1 cellular context compared by ENCODE assay signal in genomic region chr10:58746470-58747185, GRCh38.
TF ChIP-seq lines count a peak whose summit lies in the region.

No MANE protein-coding gene starts in this region.

TF ChIP-seq in H1, 55 proteins besides CTCF, POLR2A, EP300 and RAD21:
- no peak for TF ChIP-seq PHF8 (conservative IDR thresholded peaks at IDR 0.05; ENCODE audit: low read depth, low read length)
- no peak for TF ChIP-seq ATF3 (IDR thresholded peaks at IDR 0.05; ENCODE audit: insufficient read depth, low read depth, low read length)
- no peak for TF ChIP-seq CTBP2 (IDR thresholded peaks at IDR 0.05; ENCODE audit: borderline replicate concordance, insufficient read depth, insufficient read length, low read length)
- no peak for TF ChIP-seq EGR1 (IDR thresholded peaks at IDR 0.05; ENCODE audit: borderline replicate concordance, low read depth, low read length)
- TF ChIP-seq MAX (IDR thresholded peaks at IDR 0.05), result no peak
- TF ChIP-seq USF2 (IDR thresholded peaks at IDR 0.05; ENCODE audit: low read length), result no peak
- no peak for TF ChIP-seq SIX5 (IDR thresholded peaks at IDR 0.05; ENCODE audit: low read depth, low read length)
- no peak for TF ChIP-seq FOSL1 (IDR thresholded peaks at IDR 0.05; ENCODE audit: insufficient read depth, low read depth, low read length)
- TF ChIP-seq JUN (IDR thresholded peaks at IDR 0.05; ENCODE audit: low read depth, low read length), result no peak
- TF ChIP-seq SIN3A (conservative IDR thresholded peaks at IDR 0.05 in 1 of 2, IDR thresholded peaks at IDR 0.05 in 1 of 2; ENCODE audit: low read depth in 1 of 2, low read length in 2 of 2), result no peak
- no peak for TF ChIP-seq ATF2 (IDR thresholded peaks at IDR 0.05; ENCODE audit: low read length)
- TF ChIP-seq CBX8 (IDR thresholded peaks at IDR 0.05; ENCODE audit: borderline replicate concordance, low read depth, low read length), result no peak
- no peak for TF ChIP-seq RBBP5 (IDR thresholded peaks at IDR 0.05; ENCODE audit: borderline replicate concordance, low read depth, low read length)
- no peak for TF ChIP-seq CHD2 (IDR thresholded peaks at IDR 0.05; ENCODE audit: low read length)
- no peak for TF ChIP-seq YY1 (IDR thresholded peaks at IDR 0.05; ENCODE audit: low read depth, low read length)
- no peak for TF ChIP-seq ZNF274 (IDR thresholded peaks at IDR 0.05; ENCODE audit: borderline replicate concordance, extremely low read depth, low read length)
- no peak for TF ChIP-seq ASH2L (IDR thresholded peaks at IDR 0.05; ENCODE audit: low read length)
- TF ChIP-seq CHD7 (IDR thresholded peaks at IDR 0.05; ENCODE audit: insufficient replicate concordance, low read length), result no peak
- no peak for TF ChIP-seq SIRT6 (IDR thresholded peaks at IDR 0.05; ENCODE audit: low read length)
- no peak for TF ChIP-seq POLR2AphosphoS5 (IDR thresholded peaks at IDR 0.05; ENCODE audit: low read depth, low read length)
TF ChIP-seq in H1: peak in this region for 0.
